ENCODE assay signal across 1 cellular context in genomic region chr5:72597456-72597948, GRCh38.
TF ChIP-seq lines count a peak whose summit lies in the region.

No MANE protein-coding gene starts in this region.

TF ChIP-seq in HepG2, 621 proteins besides CTCF, POLR2A, EP300 and RAD21 (continued from another document):
- no peak for TF ChIP-seq TRAFD1 (CRISPR knock-in tag; IDR thresholded peaks at IDR 0.05; ENCODE audit: borderline replicate concordance)
- TF ChIP-seq TOPORS (CRISPR knock-in tag; IDR thresholded peaks at IDR 0.05) = no peak
- no peak for TF ChIP-seq ZKSCAN5 (CRISPR knock-in tag; IDR thresholded peaks at IDR 0.05)
- TF ChIP-seq SATB2 (CRISPR knock-in tag; IDR thresholded peaks at IDR 0.05) = no peak
- no peak for TF ChIP-seq ZNF550 (CRISPR knock-in tag; IDR thresholded peaks at IDR 0.05; ENCODE audit: borderline replicate concordance)
- no peak for TF ChIP-seq ZNF773 (CRISPR knock-in tag; IDR thresholded peaks at IDR 0.05; ENCODE audit: borderline replicate concordance)
